Comparison of ENCODE assay signal across 40 cellular contexts in the genomic region with DNA sequence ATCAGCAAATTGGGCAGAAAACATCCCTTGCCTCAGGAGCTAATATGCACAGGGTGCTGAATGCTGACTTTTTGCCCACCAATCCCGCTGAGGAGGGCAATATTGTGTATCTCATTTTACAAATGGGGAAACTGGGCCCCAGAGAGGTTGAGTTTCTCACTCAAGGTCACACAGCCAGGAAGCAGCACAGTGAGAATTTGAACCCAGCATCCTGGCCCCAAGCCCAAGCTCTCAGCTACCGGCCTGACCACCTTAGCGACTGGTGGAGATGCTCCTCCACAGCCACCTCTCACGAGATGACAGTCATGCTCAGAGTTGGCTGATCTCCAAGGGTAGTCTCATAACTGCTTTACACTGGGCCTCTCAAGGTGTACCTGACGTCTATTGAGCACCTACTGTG. TPM values are rescaled to one million over a fixed set of nuclear protein-coding genes. Genes with fewer than 3 reads are reported as not detected.
"Had no signal": no experiment of that assay in that cellular context is flagged by ENCODE, and none has a peak within 500 bp of the region (broad histone marks: within the 10 kb centered on the region; RNA-seq: fewer than 3 reads in every experiment).

No MANE protein-coding gene starts in this region.

- H3K27me3 Mint-ChIP-seq: activated B cell treated with CpG ODN at 0.5 μM for 24 hours; activated CD4-positive, alpha-beta memory T cell treated with anti-CD3 and anti-CD28 coated beads for 36 hours; activated CD4-positive, alpha-beta T cell treated with anti-CD3 and anti-CD28 coated beads, Interleukin-2, amount 10 ng/mL, durations not matched to agents 24 days and 14 days; activated CD8-positive, alpha-beta T cell treated with anti-CD3 and anti-CD28 coated beads for 36 hours; activated naive CD8-positive, alpha-beta T cell treated with anti-CD3 and anti-CD28 coated beads for 36 hours; activated T-helper 17 cell treated with anti-CD3 and anti-CD28 coated beads, Interleukin-2, amount 50 U/mL, for 72 hours had no signal

- DNase-seq: activated B cell treated with CpG ODN at 0.5 μM for 24 hours; activated CD4-positive, alpha-beta memory T cell treated with anti-CD3 and anti-CD28 coated beads for 36 hours; activated CD4-positive, alpha-beta T cell treated with anti-CD3 and anti-CD28 coated beads for 4 hours; activated CD4-positive, alpha-beta T cell treated with anti-CD3 and anti-CD28 coated beads, Interleukin-2, amount 10 ng/mL, durations not matched to agents 24 days and 14 days; activated CD4-positive, alpha-beta T cell treated with anti-CD3 and anti-CD28 coated beads, Interleukin-2, amount 50 U/mL, for 1 hour; activated CD4-positive, alpha-beta T cell treated with anti-CD3 and anti-CD28 coated beads, Interleukin-2, amount 50 U/mL, for 4 hours; activated CD4-positive, CD25-positive, alpha-beta regulatory T cell treated with anti-CD3 and anti-CD28 coated beads, Interleukin-2, amount 50 U/mL, for 72 hours; activated CD8-positive, alpha-beta memory T cell treated with anti-CD3 and anti-CD28 coated beads, Interleukin-2, amount 50 U/mL, for 4 hours; activated CD8-positive, alpha-beta T cell treated with anti-CD3 and anti-CD28 coated beads for 36 hours; activated effector memory CD4-positive, alpha-beta T cell treated with anti-CD3 and anti-CD28 coated beads, Interleukin-2, amount 50 U/mL, for 16 hours; activated gamma-delta T cell treated with Interleukin-2 at 50 U/mL for 16 hours; activated naive CD4-positive, alpha-beta T cell; activated naive CD4-positive, alpha-beta T cell treated with anti-CD3 and anti-CD28 coated beads for 36 hours; activated naive CD4-positive, alpha-beta T cell treated with anti-CD3 and anti-CD28 coated beads, Interleukin-2, amount 50 U/mL, for 16 hours; activated naive CD8-positive, alpha-beta T cell treated with anti-CD3 and anti-CD28 coated beads for 36 hours; activated T-cell treated with anti-CD3 and anti-CD28 coated beads for 4 hours; activated T-cell treated with anti-CD3 and anti-CD28 coated beads, Interleukin-2, amount 50 U/mL, for 1 hour; activated T-cell treated with anti-CD3 and anti-CD28 coated beads, Interleukin-2, amount 50 U/mL, for 4 hours; activated T-cell treated with anti-CD3 and anti-CD28 coated beads, Interleukin-2, amount 50 U/mL, for 72 hours; adrenal gland; amniotic stem cell; aorta; body of pancreas; central memory CD4-positive, alpha-beta T cell; T-helper 1 cell; T-helper 2 cell; T-helper 9 cell had no signal

- H3K36me3 ChIP-seq: adrenal gland, breast epithelium had no signal

- ATAC-seq: activated CD8-positive, alpha-beta T cell treated with anti-CD3 and anti-CD28 coated beads for 36 hours; activated naive CD4-positive, alpha-beta T cell treated with anti-CD3 and anti-CD28 coated beads, Interleukin-2, amount 50 U/mL, for 72 hours; activated T-cell treated with anti-CD3 and anti-CD28 coated beads, Interleukin-2, amount 50 U/mL, for 4 hours; activated T-cell treated with anti-CD3 and anti-CD28 coated beads, Interleukin-2, amount 50 U/mL, for 72 hours; activated T-helper 17 cell treated with anti-CD3 and anti-CD28 coated beads, Interleukin-2, amount 50 U/mL, for 72 hours; body of pancreas had no signal

- H3K9me3 Mint-ChIP-seq: activated B cell treated with CpG ODN at 0.5 μM for 24 hours; activated CD4-positive, alpha-beta memory T cell treated with anti-CD3 and anti-CD28 coated beads for 36 hours; activated CD4-positive, alpha-beta T cell treated with anti-CD3 and anti-CD28 coated beads, Interleukin-2, amount 10 ng/mL, durations not matched to agents 24 days and 14 days; activated CD8-positive, alpha-beta T cell treated with anti-CD3 and anti-CD28 coated beads for 36 hours; activated naive CD4-positive, alpha-beta T cell treated with anti-CD3 and anti-CD28 coated beads for 36 hours; activated naive CD4-positive, alpha-beta T cell treated with anti-CD3 and anti-CD28 coated beads, Interleukin-2, amount 50 U/mL, for 72 hours; activated naive CD8-positive, alpha-beta T cell treated with anti-CD3 and anti-CD28 coated beads for 36 hours; activated T-cell treated with anti-CD3 and anti-CD28 coated beads, Interleukin-2, amount 50 U/mL, for 4 hours; activated T-cell treated with anti-CD3 and anti-CD28 coated beads, Interleukin-2, amount 50 U/mL, for 72 hours; activated T-helper 1 cell treated with anti-CD3 and anti-CD28 coated beads, Interleukin-12 subunit alpha, Interleukin-12 subunit beta, Interleukin-2, Interleukin-4 antibody, amounts not matched to agents 30 ng/mL and 10 ng/mL and 1 ng/mL, durations not matched to agents 14 hours and 24 hours and 36 hours; activated T-helper 17 cell treated with anti-CD3 and anti-CD28 coated beads, Interleukin-2, amount 50 U/mL, for 72 hours; T-helper 1 cell treated with Interleukin-12 subunit alpha and Interleukin-12 subunit beta and Interleukin-4 antibody, amounts not matched to agents 30 μg/mL and 1 μg/mL, for 36 hours; T-helper 2 cell treated with Interferon-gamma antibody and Interleukin-4, amounts not matched to agents 5 μg/mL and 100 μg/mL, for 36 hours had no signal

- H3K27ac Mint-ChIP-seq: activated B cell treated with CpG ODN at 0.5 μM for 24 hours; activated CD4-positive, alpha-beta memory T cell treated with anti-CD3 and anti-CD28 coated beads for 36 hours; activated CD4-positive, alpha-beta T cell treated with anti-CD3 and anti-CD28 coated beads, Interleukin-2, amount 10 ng/mL, durations not matched to agents 24 days and 14 days; activated CD8-positive, alpha-beta T cell treated with anti-CD3 and anti-CD28 coated beads for 36 hours; activated naive CD4-positive, alpha-beta T cell treated with anti-CD3 and anti-CD28 coated beads for 36 hours; activated naive CD4-positive, alpha-beta T cell treated with anti-CD3 and anti-CD28 coated beads, Interleukin-2, amount 50 U/mL, for 72 hours; activated naive CD8-positive, alpha-beta T cell treated with anti-CD3 and anti-CD28 coated beads for 36 hours; activated T-cell treated with anti-CD3 and anti-CD28 coated beads, Interleukin-2, amount 50 U/mL, for 72 hours; activated T-helper 1 cell treated with anti-CD3 and anti-CD28 coated beads, Interleukin-12 subunit alpha, Interleukin-12 subunit beta, Interleukin-2, Interleukin-4 antibody, amounts not matched to agents 30 ng/mL and 10 ng/mL and 1 ng/mL, durations not matched to agents 14 hours and 24 hours and 36 hours; activated T-helper 17 cell treated with anti-CD3 and anti-CD28 coated beads, Interleukin-2, amount 50 U/mL, for 72 hours; T-helper 1 cell treated with Interleukin-12 subunit alpha and Interleukin-12 subunit beta and Interleukin-4 antibody, amounts not matched to agents 30 μg/mL and 1 μg/mL, for 36 hours; T-helper 2 cell treated with Interferon-gamma antibody and Interleukin-4, amounts not matched to agents 5 μg/mL and 100 μg/mL, for 36 hours had no signal

- H3K4me3 Mint-ChIP-seq: activated B cell treated with CpG ODN at 0.5 μM for 24 hours; activated CD4-positive, alpha-beta memory T cell treated with anti-CD3 and anti-CD28 coated beads for 36 hours; activated CD4-positive, alpha-beta T cell treated with anti-CD3 and anti-CD28 coated beads, Interleukin-2, amount 10 ng/mL, durations not matched to agents 24 days and 14 days; activated CD8-positive, alpha-beta T cell treated with anti-CD3 and anti-CD28 coated beads for 36 hours; activated naive CD4-positive, alpha-beta T cell treated with anti-CD3 and anti-CD28 coated beads for 36 hours; activated naive CD8-positive, alpha-beta T cell treated with anti-CD3 and anti-CD28 coated beads for 36 hours; activated T-cell treated with anti-CD3 and anti-CD28 coated beads, Interleukin-2, amount 50 U/mL, for 4 hours; activated T-cell treated with anti-CD3 and anti-CD28 coated beads, Interleukin-2, amount 50 U/mL, for 72 hours; activated T-helper 1 cell treated with anti-CD3 and anti-CD28 coated beads, Interleukin-12 subunit alpha, Interleukin-12 subunit beta, Interleukin-2, Interleukin-4 antibody, amounts not matched to agents 30 ng/mL and 10 ng/mL and 1 ng/mL, durations not matched to agents 14 hours and 24 hours and 36 hours; activated T-helper 17 cell treated with anti-CD3 and anti-CD28 coated beads, Interleukin-2, amount 50 U/mL, for 72 hours; T-helper 1 cell treated with Interleukin-12 subunit alpha and Interleukin-12 subunit beta and Interleukin-4 antibody, amounts not matched to agents 30 μg/mL and 1 μg/mL, for 36 hours; T-helper 2 cell treated with Interferon-gamma antibody and Interleukin-4, amounts not matched to agents 5 μg/mL and 100 μg/mL, for 36 hours had no signal

- H3K27me3 ChIP-seq: adrenal gland, body of pancreas, brain microvascular endothelial cell, breast epithelium had no signal

- H3K9me3 ChIP-seq: adrenal gland, body of pancreas, breast epithelium had no signal

- FAIRE-seq: astrocyte, TTC549 had no signal

- H3K27ac ChIP-seq: adrenal gland, body of pancreas, brain microvascular endothelial cell, breast epithelium, VCaP had no signal

- H3K4me3 ChIP-seq: adrenal gland, body of pancreas, breast epithelium had no signal

RNA-seq across cellular contexts. Expression of a gene that starts 5.2 kb away (rescaled TPM):
- total RNA-seq: activated B cell treated with CpG ODN at 0.5 μM for 24 hours; activated CD4-positive, alpha-beta memory T cell treated with anti-CD3 and anti-CD28 coated beads for 36 hours; activated CD4-positive, alpha-beta T cell treated with anti-CD3 and anti-CD28 coated beads, Interleukin-2, amount 10 ng/mL, durations not matched to agents 24 days and 14 days; activated CD8-positive, alpha-beta memory T cell treated with anti-CD3 and anti-CD28 coated beads for 36 hours; activated CD8-positive, alpha-beta T cell treated with anti-CD3 and anti-CD28 coated beads for 36 hours; activated naive CD4-positive, alpha-beta T cell treated with anti-CD3 and anti-CD28 coated beads for 36 hours; activated naive CD4-positive, alpha-beta T cell treated with anti-CD3 and anti-CD28 coated beads, Interleukin-2, amount 50 U/mL, for 72 hours; activated naive CD8-positive, alpha-beta T cell treated with anti-CD3 and anti-CD28 coated beads for 36 hours; activated T-cell treated with anti-CD3 and anti-CD28 coated beads, Interleukin-2, amount 50 U/mL, for 4 hours; activated T-cell treated with anti-CD3 and anti-CD28 coated beads, Interleukin-2, amount 50 U/mL, for 72 hours; activated T-helper 17 cell treated with anti-CD3 and anti-CD28 coated beads, Interleukin-2, amount 50 U/mL, for 72 hours; adrenal gland; aorta; astrocyte; body of pancreas; breast epithelium; cardiac septum; cerebellum had no signal
- polyA plus RNA-seq: adrenal gland, aorta had no signal
